ENCODE assay signal across 12 cellular contexts in the genomic region with DNA sequence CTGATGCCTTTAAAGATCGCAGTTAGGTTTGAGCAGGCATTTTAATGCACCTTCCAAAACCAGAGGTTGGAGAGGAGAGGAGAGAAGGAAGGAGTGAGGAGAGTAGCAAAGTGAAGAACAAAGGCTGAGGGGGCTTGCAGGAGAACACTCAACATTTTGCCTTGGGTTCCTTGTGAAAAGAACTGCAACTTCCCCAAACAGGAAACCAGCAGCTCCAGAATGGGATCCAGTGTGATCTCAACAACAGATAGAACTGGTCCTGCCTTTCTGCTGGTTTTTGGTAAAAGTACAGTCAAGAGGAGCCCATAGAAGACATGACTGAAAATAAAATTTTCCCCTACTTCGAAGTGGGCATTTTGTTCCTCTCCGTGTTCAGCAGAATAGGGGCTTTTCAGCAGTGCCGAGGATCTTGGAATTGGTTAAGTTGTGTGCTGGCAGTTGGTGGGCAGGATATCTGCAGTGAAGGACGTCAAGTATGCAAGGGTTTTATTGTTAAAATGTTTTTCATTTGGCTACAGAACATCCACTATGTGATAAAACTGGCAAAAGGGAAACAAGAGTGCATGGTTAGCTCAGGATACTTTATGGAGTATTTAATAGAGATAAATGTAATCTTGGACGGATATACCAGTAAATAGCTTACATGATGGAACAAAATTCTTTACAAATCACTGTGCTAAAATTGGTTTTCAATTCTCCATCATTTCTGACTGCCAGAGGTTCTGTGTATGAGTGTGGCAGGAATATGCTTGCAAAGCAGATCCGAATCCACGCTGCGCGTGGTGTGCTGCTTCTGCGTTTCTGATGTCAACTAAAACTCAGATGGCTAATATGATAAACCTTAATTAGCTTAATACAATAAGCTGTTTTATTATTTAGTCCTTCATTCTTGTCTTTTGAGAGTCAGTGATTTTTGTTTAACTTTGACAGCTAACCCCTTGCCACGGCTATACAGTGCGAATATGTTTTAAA. TPM values are rescaled to one million over a fixed set of nuclear protein-coding genes. Genes with fewer than 3 reads are reported as not detected.
DNase-seq lines count a peak whose midpoint lies in the region; ATAC-seq, FAIRE-seq and TF ChIP-seq lines count a peak whose summit lies in the region.
"Had no signal": no experiment of that assay in that cellular context is flagged by ENCODE, and none has a peak within 500 bp of the region (broad histone marks: within the 10 kb centered on the region; RNA-seq: fewer than 3 reads in every experiment).

No MANE protein-coding gene starts in this region.

- peak; percentile 82 for FAIRE-seq in endothelial cell of umbilical vein (lab: Jason Lieb, UNC)
- FAIRE-seq: A204.1 had no signal

- H3K27ac Mint-ChIP-seq in nephron, result peak overlapping the region; percentile 100

- no peak for TF ChIP-seq POLR2A in endothelial cell of umbilical vein (IDR thresholded peaks at IDR 0.05; ENCODE audit: low read depth, low read length)

- peaks cover 23 to 39% of the 10 kb centered on the region in 2 experiments for H3K36me3 ChIP-seq in SK-N-SH (replicated peaks in 1 of 2; ENCODE audit: control insufficient read depth in 1 of 2, insufficient read depth in 2 of 2, low read length in 1 of 2)
- H3K36me3 ChIP-seq in endothelial cell of umbilical vein (ENCODE audit: control insufficient read depth in 2 of 2, extremely low read depth in 1 of 2, insufficient read depth in 2 of 2, low read length in 2 of 2), result peaks cover 0 to 7% of the 10 kb centered on the region in 2 experiments
- H3K36me3 ChIP-seq in urinary bladder (ENCODE audit: insufficient read depth), result peaks cover 2% of the 10 kb centered on the region

- H3K4me2 ChIP-seq in SK-N-SH (peak overlapping the region; percentile 66), endothelial cell of umbilical vein (ENCODE audit: insufficient read depth, low read length) (peak overlapping the region; percentile 27)

- H4K20me1 ChIP-seq in SK-N-SH (ENCODE audit: insufficient read depth), result no peaks in the 10 kb centered on the region
- no peaks in the 10 kb centered on the region for H4K20me1 ChIP-seq in endothelial cell of umbilical vein (replicated peaks; ENCODE audit: control insufficient read depth, extremely low read depth, insufficient read depth, low read length)

- CTCF ChIA-PET in SK-N-SH (lab: Yijun Ruan, JAX), result interaction anchor here (0.8 to 1.5 kb wide), 3 partner anchors 13 to 204 kb away, joined by 3 to 4 read pairs (median 3); no protein-coding TSS in a partner anchor
- CTCF ChIA-PET in endothelial cell of umbilical vein (lab: Charles Lee), result interaction anchor here (0.8 to 1.9 kb wide), 6 partner anchors 10 to 204 kb away, joined by 3 to 7 read pairs (median 3); no protein-coding TSS in a partner anchor

- no peaks in the 10 kb centered on the region for H3K9me3 Mint-ChIP-seq in nephron
- H3K9me3 Mint-ChIP-seq: effector memory CD8-positive, alpha-beta T cell had no signal

- peaks cover 10% of the 10 kb centered on the region for H3F3A ChIP-seq in SK-N-SH (replicated peaks; ENCODE audit: insufficient read depth)

- H3K9me3 ChIP-seq in SK-N-SH (no peaks in the 10 kb centered on the region), endothelial cell of umbilical vein (replicated peaks; ENCODE audit: control insufficient read depth, insufficient read depth, low read length) (no peaks in the 10 kb centered on the region)
- H3K9me3 ChIP-seq: mucosa of descending colon had no signal

- H3K27ac ChIP-seq in SK-N-SH (ENCODE audit: low read depth in 2 of 2, low read length in 1 of 2) (peak overlapping the region; percentile 32 to 89; a peak in 3 of 4 replicates), endothelial cell of umbilical vein (ENCODE audit: insufficient read depth, low read depth, low read length) (no peak overlapping the region), urinary bladder (ENCODE audit: low read depth) (peak overlapping the region; percentile 54)

- H2AFZ ChIP-seq in SK-N-SH (ENCODE audit: low read depth) (no peak overlapping the region), endothelial cell of umbilical vein (ENCODE audit: low read depth, low read length) (peak overlapping the region; percentile 19)

- no peak overlapping the region for H3K9ac ChIP-seq in SK-N-SH
- no peak overlapping the region for H3K9ac ChIP-seq in endothelial cell of umbilical vein (replicated peaks; ENCODE audit: extremely low read depth, insufficient read depth, low read length)

- 87% methylated on average over 13 of the region's 13 CpGs for WGBS in SK-N-SH (ENCODE audit: low lambda C conversion rate)
- WGBS in urinary bladder, result 46% methylated on average over 13 of the region's 13 CpGs

- peaks cover 60% of the 10 kb centered on the region for H3K79me2 ChIP-seq in SK-N-SH (ENCODE audit: insufficient read depth)
- H3K79me2 ChIP-seq in endothelial cell of umbilical vein (ENCODE audit: control insufficient read depth, insufficient read depth, low read length), result peaks cover 15% of the 10 kb centered on the region

- POLR2A ChIA-PET in SK-N-SH (lab: Yijun Ruan, JAX) (interaction anchor here (1.8 kb wide), 1 partner anchor 12 kb away, joined by 5 read pairs; no protein-coding TSS in a partner anchor), endothelial cell of umbilical vein (lab: Charles Lee) (no interaction called here)

- TF ChIP-seq CTCF in SK-N-SH (IDR thresholded peaks at IDR 0.05), result no peak
- TF ChIP-seq CTCF in endothelial cell of umbilical vein (IDR thresholded peaks at IDR 0.05; ENCODE audit: extremely low read depth in 1 of 2, insufficient read depth in 1 of 2, low read depth in 1 of 2, low read length in 2 of 2), result no peak
- no peak for TF ChIP-seq CTCF in nephron (IDR thresholded peaks at IDR 0.05; ENCODE audit: unreplicated experiment in 3 of 3)

- H3K27me3 ChIP-seq in SK-N-SH (ENCODE audit: insufficient read depth), result no peaks in the 10 kb centered on the region
- H3K27me3 ChIP-seq in endothelial cell of umbilical vein (ENCODE audit: control insufficient read depth in 2 of 2, insufficient read depth in 2 of 2, low read length in 2 of 2), result no peaks in the 10 kb centered on the region

- DNase-seq in SK-N-SH (no peak), endothelial cell of umbilical vein (ENCODE audit: low read depth, low spot score) (peak; percentile 75), NCI-H2227 treated with DMSO at 0.1 percent for 48 hours (lab: John Stamatoyannopoulos, UW) (no peak)
- DNase-seq in stimulated activated naive CD4-positive, alpha-beta T cell treated with Interleukin-2 at 50 U/mL for 16 hours (lab: John Stamatoyannopoulos, UW), result no peak
- DNase-seq: effector memory CD8-positive, alpha-beta T cell; mucosa of descending colon; NCI-H1105 had no signal

- H3K4me1 Mint-ChIP-seq in nephron, result peaks cover 72% of the 10 kb centered on the region

- intact Hi-C loops in endothelial cell of umbilical vein (cut with micrococcal nuclease), result loop anchor here (2.0 kb wide), 2 partner anchors 20 to 48 kb away; no protein-coding TSS in a partner anchor

- no peaks in the 10 kb centered on the region for H3K9me1 ChIP-seq in endothelial cell of umbilical vein (replicated peaks; ENCODE audit: control insufficient read depth, extremely low read depth, insufficient read depth, low read length)

- H3K36me3 Mint-ChIP-seq in nephron (ENCODE audit: low read depth), result peaks cover 58% of the 10 kb centered on the region

- H3K4me3 ChIP-seq in SK-N-SH (ENCODE audit: low read depth in 2 of 2, low read length in 1 of 2), result peak overlapping the region in 1 of 2 experiments; percentile 20; a peak in 2 of 4 replicates
- peak overlapping the region in 1 of 3 experiments; percentile 9 for H3K4me3 ChIP-seq in endothelial cell of umbilical vein (replicated peaks in 1 of 3; ENCODE audit: insufficient read depth in 1 of 3, low read depth in 1 of 3, low read length in 3 of 3)
- H3K4me3 ChIP-seq in urinary bladder (ENCODE audit: low read depth, low read length), result peak overlapping the region; percentile 5
- H3K4me3 ChIP-seq: mucosa of descending colon had no signal

- no peak for TF ChIP-seq RAD21 in SK-N-SH (IDR thresholded peaks at IDR 0.05; ENCODE audit: low read length)

- TF ChIP-seq EP300 in SK-N-SH (IDR thresholded peaks at IDR 0.05; ENCODE audit: borderline replicate concordance in 1 of 2, low read depth in 1 of 2, low read length in 1 of 2), result no peak

- dilution Hi-C loops in endothelial cell of umbilical vein (cut with MboI; ENCODE audit: extremely low pct_ligation_motif_present, low sequenced_read_pairs), result no loop called here

- H3K4me1 ChIP-seq in SK-N-SH (ENCODE audit: control insufficient read depth in 1 of 2, insufficient read depth in 2 of 2, low read depth in 1 of 2, low read length in 1 of 2) (peaks cover 43 to 44% of the 10 kb centered on the region in 2 experiments), endothelial cell of umbilical vein (ENCODE audit: control insufficient read depth, extremely low read depth, insufficient read depth, low read length) (peaks cover 36% of the 10 kb centered on the region), urinary bladder (ENCODE audit: insufficient read depth) (no peaks in the 10 kb centered on the region)

- H3K27me3 Mint-ChIP-seq in nephron (ENCODE audit: low read depth), result no peaks in the 10 kb centered on the region

- no peaks in the 10 kb centered on the region for H3K9me2 ChIP-seq in SK-N-SH

- H3K4me3 Mint-ChIP-seq in nephron, result peak overlapping the region; percentile 77 to 89 (median 82)
- H3K4me3 Mint-ChIP-seq: effector memory CD8-positive, alpha-beta T cell had no signal

- ATAC-seq in SK-N-SH treated with all-trans-retinoic acid at 6 μM for 48 hours, result no peak
- ATAC-seq in HG03039 (IDR thresholded peaks at IDR 0.05; ENCODE audit: unreplicated experiment), result no peak
- ATAC-seq: effector memory CD8-positive, alpha-beta T cell; mucosa of descending colon had no signal

- BruUV-seq in endothelial cell of umbilical vein (replicated peaks; lab: Mats Ljungman, UMichigan), result no TSS peak

TF ChIP-seq in SK-N-SH, 30 proteins besides CTCF, POLR2A, EP300 and RAD21 (continues in another document):
- no peak for TF ChIP-seq SIN3A (IDR thresholded peaks at IDR 0.05; ENCODE audit: borderline replicate concordance, low read depth, low read length)

TF ChIP-seq in SK-N-SH treated with all-trans-retinoic acid at 6 μM for 48 hours, 23 proteins besides CTCF, POLR2A, EP300 and RAD21 (continues in another document):
- no peak for TF ChIP-seq GLIS3 (CRISPR knock-in tag; IDR thresholded peaks at IDR 0.05)

RNA-seq across cellular contexts. Expression of gene ZNF532, which starts 1.9 kb away (rescaled TPM):
- polyA plus RNA-seq in SK-N-SH (2012; rRNA removed) (34.7 and 39.2 TPM in 2 replicates), endothelial cell of umbilical vein (38.9 and 42.3 TPM in 2 replicates), urinary bladder (53.8 TPM)
- 30.4 and 39.2 TPM in 2 replicates for polyA plus RNA-seq in SK-N-SH (2012; cell fraction: cytosol; rRNA removed)
- 55.0 and 70.9 TPM in 2 replicates for polyA plus RNA-seq in SK-N-SH (2012; cell fraction: nucleus; rRNA removed)
- total RNA-seq in endothelial cell of umbilical vein (70.1 and 83.8 TPM in 2 replicates), urinary bladder (105 TPM)
- polyA plus RNA-seq in endothelial cell of umbilical vein (2011; cell fraction: cytosol; rRNA removed), result 36.6 and 41.0 TPM in 2 replicates
- 115 and 123 TPM in 2 replicates for polyA plus RNA-seq in endothelial cell of umbilical vein (2011; cell fraction: nucleus; rRNA removed)
- polyA plus RNA-seq in endothelial cell of umbilical vein (2012), result 23.3 and 29.1 TPM in 2 replicates
- polyA minus RNA-seq in endothelial cell of umbilical vein, result 191 and 192 TPM in 2 replicates
- polyA minus RNA-seq in endothelial cell of umbilical vein (2011; cell fraction: cytosol; rRNA and poly(A)+ RNA removed), result 9.8 TPM
- 78.9 and 109 TPM in 2 replicates for polyA minus RNA-seq in endothelial cell of umbilical vein (2011; cell fraction: nucleus; rRNA and poly(A)+ RNA removed)
